In genomic region chr2:134681201-134681600, GRCh38 we compare ENCODE assay signal across 17 cellular contexts. TPM values are rescaled to one million over a fixed set of nuclear protein-coding genes. Genes with fewer than 3 reads are reported as not detected.
DNase-seq lines count a peak whose midpoint lies in the region; ATAC-seq and TF ChIP-seq lines count a peak whose summit lies in the region.
"Had no signal": no experiment of that assay in that cellular context is flagged by ENCODE, and none has a peak within 500 bp of the region (broad histone marks: within the 10 kb centered on the region; RNA-seq: fewer than 3 reads in every experiment).

No MANE protein-coding gene starts in this region.

- H3K27ac Mint-ChIP-seq in activated naive CD4-positive, alpha-beta T cell treated with anti-CD3 and anti-CD28 coated beads, Interleukin-2, amount 50 U/mL, for 24 hours = peak overlapping the region; percentile 25
- H3K27ac Mint-ChIP-seq in immature natural killer cell = peak overlapping the region in 5 of 6 donors; percentile 18 to 78 (median 52)

- no peaks in the 10 kb centered on the region for H3K27me3 Mint-ChIP-seq in activated naive CD4-positive, alpha-beta T cell treated with anti-CD3 and anti-CD28 coated beads, Interleukin-2, amount 50 U/mL, for 24 hours
- peaks cover 0 to 2% (median 2%) of the 10 kb centered on the region in 3 donors for H3K27me3 Mint-ChIP-seq in immature natural killer cell (ENCODE audit: low read depth in 3 of 3)

- ATAC-seq in GM21515 (IDR thresholded peaks at IDR 0.05; ENCODE audit: unreplicated experiment) = no peak
- ATAC-seq: A549 had no signal

- H3K9me3 Mint-ChIP-seq in activated naive CD4-positive, alpha-beta T cell treated with anti-CD3 and anti-CD28 coated beads, Interleukin-2, amount 50 U/mL, for 24 hours = no peaks in the 10 kb centered on the region
- H3K9me3 Mint-ChIP-seq in immature natural killer cell = peaks cover 0 to 3% (median 0%) of the 10 kb centered on the region in 6 donors

- H3K9me3 ChIP-seq in testis = no peaks in the 10 kb centered on the region
- H3K9me3 ChIP-seq: A549 had no signal

- intact Hi-C loops in testis (cut with DNase I; ENCODE audit: low total_unique reads) = no loop called here

- no peak overlapping the region for H3K4me3 Mint-ChIP-seq in activated naive CD4-positive, alpha-beta T cell treated with anti-CD3 and anti-CD28 coated beads, Interleukin-2, amount 50 U/mL, for 24 hours
- H3K4me3 Mint-ChIP-seq in immature natural killer cell = peak overlapping the region in 4 of 5 donors; percentile 3 to 51 (median 47)

- no peaks in the 10 kb centered on the region for H3K36me3 ChIP-seq in testis (ENCODE audit: low read depth, missing control alignments)

- no peak for TF ChIP-seq CTCF in testis (IDR thresholded peaks at IDR 0.05)

- no peaks in the 10 kb centered on the region for H3K36me3 Mint-ChIP-seq in activated naive CD4-positive, alpha-beta T cell treated with anti-CD3 and anti-CD28 coated beads, Interleukin-2, amount 50 U/mL, for 24 hours
- H3K36me3 Mint-ChIP-seq in immature natural killer cell = peaks cover 0 to 4% (median 0%) of the 10 kb centered on the region in 3 donors

- no peak overlapping the region for H3K27ac ChIP-seq in testis
- H3K27ac ChIP-seq: A549, RWPE1 had no signal

- no peaks in the 10 kb centered on the region for H3K27me3 ChIP-seq in testis

- peaks cover 48% of the 10 kb centered on the region for H3K4me1 Mint-ChIP-seq in activated naive CD4-positive, alpha-beta T cell treated with anti-CD3 and anti-CD28 coated beads, Interleukin-2, amount 50 U/mL, for 24 hours
- H3K4me1 Mint-ChIP-seq in immature natural killer cell = peaks cover 55 to 61% of the 10 kb centered on the region in 2 donors

- H3K4me1 ChIP-seq in testis = peaks cover 28% of the 10 kb centered on the region

- 62 to 71% methylated on average over 8 of the region's 8 CpGs for WGBS in testis, 2 donors

- DNase-seq in activated naive CD4-positive, alpha-beta T cell (lab: John Stamatoyannopoulos, UW) = no peak
- DNase-seq in RPMI7951 (ENCODE audit: low read depth) (peak; percentile 34), immature natural killer cell (no peak), testis (peak; percentile 48), NCI-H774 (lab: John Stamatoyannopoulos, UW) (no peak), cerebellar nuclear complex (lab: John Stamatoyannopoulos, UW) (no peak)
- DNase-seq: DMS79, NCI-H1436, NCI-H1930, NCI-H226, NCI-H524, SIG-M5 had no signal

- no peak for TF ChIP-seq POLR2A in testis (IDR thresholded peaks at IDR 0.05)

- no peak overlapping the region for H3K4me3 ChIP-seq in testis
- H3K4me3 ChIP-seq: A549 had no signal

RNA-seq across cellular contexts. Expression of gene TMEM163, which starts 37.6 kb away (rescaled TPM):
- total RNA-seq in RPMI7951 (2014; rRNA removed; shearing (Covaris generic)) = 10.3 and 10.7 TPM in 2 replicates
- polyA plus RNA-seq in immature natural killer cell (1 to 10 TPM; 1.1 to 5.2 (median 2.8) TPM), testis (ENCODE audit: insufficient read depth, low read depth, low replicate concordance) (24.0 TPM)
- 10 to 100 TPM; 37.3 to 44.3 TPM for total RNA-seq in testis
- polyA plus RNA-seq: A549, BJ had no signal

Comparison
In these comparisons a context has a peak if more than half of its experiments do, and no peak if none do; other contexts are left out.
1. DNase-seq: peak in RPMI7951 (single experiment) and testis (single experiment); none in activated naive CD4-positive, alpha-beta T cell (0 of 4), immature natural killer cell (0 of 3), NCI-H774 (single experiment) and cerebellar nuclear complex (0 of 2).